ENCODE assay signal across 3 cellular contexts in the genomic region with DNA sequence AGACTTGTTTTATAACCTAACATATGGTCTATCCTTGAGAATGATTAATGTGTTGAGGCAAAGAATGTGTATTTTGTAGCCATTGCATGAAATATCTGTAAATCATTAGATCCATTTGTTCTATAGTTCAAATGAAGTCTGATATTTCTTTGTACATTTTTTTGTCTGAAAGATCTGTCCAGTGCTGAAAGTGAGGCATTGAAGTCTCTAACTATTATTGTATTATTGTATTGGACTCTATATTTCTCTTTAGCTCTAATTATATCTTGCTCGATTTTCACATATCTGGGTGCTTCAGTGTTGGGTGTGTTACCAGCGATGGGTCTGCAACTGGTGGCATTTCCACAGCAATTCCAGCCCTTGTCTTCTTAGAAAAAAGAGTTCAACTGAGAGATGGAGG.
TF ChIP-seq lines count a peak whose summit lies in the region.

No MANE protein-coding gene starts in this region.

TF ChIP-seq in liver, 16 proteins besides CTCF, POLR2A, EP300 and RAD21 (continued from another document):
- TF ChIP-seq, protein P1, sequence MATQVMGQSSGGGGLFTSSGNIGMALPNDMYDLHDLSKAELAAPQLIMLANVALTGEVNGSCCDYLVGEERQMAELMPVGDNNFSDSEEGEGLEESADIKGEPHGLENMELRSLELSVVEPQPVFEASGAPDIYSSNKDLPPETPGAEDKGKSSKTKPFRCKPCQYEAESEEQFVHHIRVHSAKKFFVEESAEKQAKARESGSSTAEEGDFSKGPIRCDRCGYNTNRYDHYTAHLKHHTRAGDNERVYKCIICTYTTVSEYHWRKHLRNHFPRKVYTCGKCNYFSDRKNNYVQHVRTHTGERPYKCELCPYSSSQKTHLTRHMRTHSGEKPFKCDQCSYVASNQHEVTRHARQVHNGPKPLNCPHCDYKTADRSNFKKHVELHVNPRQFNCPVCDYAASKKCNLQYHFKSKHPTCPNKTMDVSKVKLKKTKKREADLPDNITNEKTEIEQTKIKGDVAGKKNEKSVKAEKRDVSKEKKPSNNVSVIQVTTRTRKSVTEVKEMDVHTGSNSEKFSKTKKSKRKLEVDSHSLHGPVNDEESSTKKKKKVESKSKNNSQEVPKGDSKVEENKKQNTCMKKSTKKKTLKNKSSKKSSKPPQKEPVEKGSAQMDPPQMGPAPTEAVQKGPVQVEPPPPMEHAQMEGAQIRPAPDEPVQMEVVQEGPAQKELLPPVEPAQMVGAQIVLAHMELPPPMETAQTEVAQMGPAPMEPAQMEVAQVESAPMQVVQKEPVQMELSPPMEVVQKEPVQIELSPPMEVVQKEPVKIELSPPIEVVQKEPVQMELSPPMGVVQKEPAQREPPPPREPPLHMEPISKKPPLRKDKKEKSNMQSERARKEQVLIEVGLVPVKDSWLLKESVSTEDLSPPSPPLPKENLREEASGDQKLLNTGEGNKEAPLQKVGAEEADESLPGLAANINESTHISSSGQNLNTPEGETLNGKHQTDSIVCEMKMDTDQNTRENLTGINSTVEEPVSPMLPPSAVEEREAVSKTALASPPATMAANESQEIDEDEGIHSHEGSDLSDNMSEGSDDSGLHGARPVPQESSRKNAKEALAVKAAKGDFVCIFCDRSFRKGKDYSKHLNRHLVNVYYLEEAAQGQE (IDR thresholded peaks at IDR 0.05), result peak; percentile 23
- no peak for TF ChIP-seq SP1 (IDR thresholded peaks at IDR 0.05)

TF ChIP-seq in HepG2, 621 proteins besides CTCF, POLR2A, EP300 and RAD21 (continued from another document):
- TF ChIP-seq ARNTL (CRISPR knock-in tag; IDR thresholded peaks at IDR 0.05), result no peak
- TF ChIP-seq NFIB (CRISPR knock-in tag; IDR thresholded peaks at IDR 0.05; ENCODE audit: borderline replicate concordance), result no peak
- TF ChIP-seq HOXD1 (CRISPR knock-in tag; IDR thresholded peaks at IDR 0.05), result no peak
- TF ChIP-seq ATF4 (CRISPR knock-in tag; IDR thresholded peaks at IDR 0.05), result no peak
- no peak for TF ChIP-seq HIVEP1 (CRISPR knock-in tag; IDR thresholded peaks at IDR 0.05)
- no peak for TF ChIP-seq TEAD3 (CRISPR knock-in tag; optimal IDR thresholded peaks at IDR 0.05; ENCODE audit: borderline replicate concordance)
- TF ChIP-seq ZNF790 (CRISPR knock-in tag; IDR thresholded peaks at IDR 0.05; ENCODE audit: borderline replicate concordance), result no peak
- TF ChIP-seq, protein P2, sequence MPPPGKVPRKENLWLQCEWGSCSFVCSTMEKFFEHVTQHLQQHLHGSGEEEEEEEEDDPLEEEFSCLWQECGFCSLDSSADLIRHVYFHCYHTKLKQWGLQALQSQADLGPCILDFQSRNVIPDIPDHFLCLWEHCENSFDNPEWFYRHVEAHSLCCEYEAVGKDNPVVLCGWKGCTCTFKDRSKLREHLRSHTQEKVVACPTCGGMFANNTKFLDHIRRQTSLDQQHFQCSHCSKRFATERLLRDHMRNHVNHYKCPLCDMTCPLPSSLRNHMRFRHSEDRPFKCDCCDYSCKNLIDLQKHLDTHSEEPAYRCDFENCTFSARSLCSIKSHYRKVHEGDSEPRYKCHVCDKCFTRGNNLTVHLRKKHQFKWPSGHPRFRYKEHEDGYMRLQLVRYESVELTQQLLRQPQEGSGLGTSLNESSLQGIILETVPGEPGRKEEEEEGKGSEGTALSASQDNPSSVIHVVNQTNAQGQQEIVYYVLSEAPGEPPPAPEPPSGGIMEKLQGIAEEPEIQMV (CRISPR knock-in tag; IDR thresholded peaks at IDR 0.05; ENCODE audit: low read depth), result no peak
- no peak for TF ChIP-seq ZNF441 (CRISPR knock-in tag; IDR thresholded peaks at IDR 0.05; ENCODE audit: borderline replicate concordance)
- TF ChIP-seq HES4 (CRISPR knock-in tag; IDR thresholded peaks at IDR 0.05; ENCODE audit: borderline replicate concordance), result no peak
- TF ChIP-seq ZNF280B (CRISPR knock-in tag; IDR thresholded peaks at IDR 0.05; ENCODE audit: borderline replicate concordance), result no peak
- TF ChIP-seq DR1 (CRISPR knock-in tag; IDR thresholded peaks at IDR 0.05), result no peak
- TF ChIP-seq TBX2 (CRISPR knock-in tag; IDR thresholded peaks at IDR 0.05; ENCODE audit: borderline replicate concordance), result no peak
- no peak for TF ChIP-seq PBX3 (CRISPR knock-in tag; IDR thresholded peaks at IDR 0.05; ENCODE audit: borderline replicate concordance)

TF ChIP-seq in HEK293, 187 proteins besides CTCF, POLR2A, EP300 and RAD21 (continued from another document):
- TF ChIP-seq, protein P1 (tag by site-specific recombination; IDR thresholded peaks at IDR 0.05), result peak; percentile 57; the same call in 1 of the 2 replicates
- TF ChIP-seq ATF2 (tag by site-specific recombination; IDR thresholded peaks at IDR 0.05; ENCODE audit: low read depth) (no peak), ZNF24 (tag by site-specific recombination; IDR thresholded peaks at IDR 0.05) (no peak), ZNF585B (tag by site-specific recombination; IDR thresholded peaks at IDR 0.05) (no peak), ZNF202 (tag by site-specific recombination; IDR thresholded peaks at IDR 0.05; ENCODE audit: borderline replicate concordance) (no peak), TRIM28 (IDR thresholded peaks at IDR 0.05; ENCODE audit: borderline replicate concordance, low read length) (no peak)
